ENCODE assay signal across 9 cellular contexts in genomic region chr3:47210863-47211405, GRCh38.
"Had no signal": no experiment of that assay in that cellular context is flagged by ENCODE, and none has a peak within 500 bp of the region (broad histone marks: within the 10 kb centered on the region; RNA-seq: fewer than 3 reads in every experiment).

No MANE protein-coding gene starts in this region.

- H3K36me3 Mint-ChIP-seq: IgD-negative memory B cell had no signal

- ATAC-seq: HCT116, HepG2 had no signal

- H3K27me3 Mint-ChIP-seq: IgD-negative memory B cell had no signal

- H3K9me3 ChIP-seq: HAP-1 had no signal

- H3K9me3 Mint-ChIP-seq: HFFc6, IgD-negative memory B cell had no signal

- H3K4me3 ChIP-seq: HAP-1 had no signal

- H3K27ac ChIP-seq: HL-60 had no signal

- H3K4me1 ChIP-seq: HAP-1 had no signal

- H3K36me3 ChIP-seq: HAP-1 had no signal

- H3K4me3 Mint-ChIP-seq: HFFc6, IgD-negative memory B cell had no signal

- H3K4me1 Mint-ChIP-seq: IgD-negative memory B cell had no signal

- DNase-seq: GOT3, H7, HFFc6, KG1 had no signal

- H3K27ac Mint-ChIP-seq: HFFc6, IgD-negative memory B cell had no signal

- FAIRE-seq: HepG2 had no signal
